In genomic region chr20:43457640-43458421, GRCh38 we compare ENCODE assay signal across 1 cellular context.
A peak's percentile ranks its signal among the peaks of the same experiment; 100 is the strongest.
TF ChIP-seq lines count a peak whose summit lies in the region.

TSS of gene SRSF6 (plus strand) at chr20:43457896. CDS start at chr20:43458034, 138 bp downstream.

TF ChIP-seq in HepG2, 621 proteins besides CTCF, POLR2A, EP300 and RAD21 (continued from another document):
- TF ChIP-seq NONO (IDR thresholded peaks at IDR 0.05): no peak
- peak; percentile 98 for TF ChIP-seq NONO (CRISPR knock-in tag; conservative IDR thresholded peaks at IDR 0.05)
- TF ChIP-seq XBP1 (CRISPR knock-in tag; IDR thresholded peaks at IDR 0.05): peak; percentile 94
- peak; percentile 92; the same call in 1 of the 2 replicates for TF ChIP-seq ATF7-NPFF (CRISPR knock-in tag; IDR thresholded peaks at IDR 0.05; ENCODE audit: low read depth)
- no peak; the same call in 1 of the 2 replicates for TF ChIP-seq ZNF720 (CRISPR knock-in tag; IDR thresholded peaks at IDR 0.05)
- peak; percentile 65; the same call in 1 of the 2 replicates for TF ChIP-seq ZNF609 (CRISPR knock-in tag; IDR thresholded peaks at IDR 0.05; ENCODE audit: borderline replicate concordance)
- TF ChIP-seq MAZ (IDR thresholded peaks at IDR 0.05; ENCODE audit: borderline replicate concordance, low read depth, low read length): peak; percentile 5; the same call in 1 of the 2 replicates
- TF ChIP-seq MAZ (CRISPR knock-in tag; IDR thresholded peaks at IDR 0.05; ENCODE audit: low read depth): peak; percentile 97
- peak; percentile 86; the same call in 1 of the 2 replicates for TF ChIP-seq ZNF549 (CRISPR knock-in tag; IDR thresholded peaks at IDR 0.05)
- no peak; the same call in 1 of the 2 replicates for TF ChIP-seq RCOR2 (CRISPR knock-in tag; IDR thresholded peaks at IDR 0.05)
- TF ChIP-seq ZNF121 (CRISPR knock-in tag; IDR thresholded peaks at IDR 0.05): 0 out of 2 replicates have a peak, but pooled peaks have one; percentile 49
- TF ChIP-seq ZBTB42 (CRISPR knock-in tag; IDR thresholded peaks at IDR 0.05): peak; percentile 79; the same call in 1 of the 2 replicates
- TF ChIP-seq SNAPC4 (CRISPR knock-in tag; IDR thresholded peaks at IDR 0.05): peak; percentile 58; the same call in 1 of the 2 replicates
- TF ChIP-seq ZBTB1 (CRISPR knock-in tag; IDR thresholded peaks at IDR 0.05; ENCODE audit: borderline replicate concordance): peak; percentile 26; the same call in 1 of the 2 replicates
- TF ChIP-seq SIX4 (CRISPR knock-in tag; IDR thresholded peaks at IDR 0.05): peak; percentile 29; the same call in 1 of the 2 replicates
- TF ChIP-seq PATZ1 (CRISPR knock-in tag; IDR thresholded peaks at IDR 0.05): peak; percentile 53
- peak; percentile 89 for TF ChIP-seq HMG20B (CRISPR knock-in tag; conservative IDR thresholded peaks at IDR 0.05)
- peak; percentile 97 for TF ChIP-seq ZBTB44 (CRISPR knock-in tag; IDR thresholded peaks at IDR 0.05)
- peak; percentile 71 for TF ChIP-seq NFYB (CRISPR knock-in tag; IDR thresholded peaks at IDR 0.05)
- TF ChIP-seq SP4 (CRISPR knock-in tag; IDR thresholded peaks at IDR 0.05): peak; percentile 87
- no peak for TF ChIP-seq PCBP2 (optimal IDR thresholded peaks at IDR 0.05; ENCODE audit: low read depth, low read length, poor library complexity, severe bottlenecking)
- peak; percentile 97; the same call in 1 of the 2 replicates for TF ChIP-seq ZNF75D (CRISPR knock-in tag; IDR thresholded peaks at IDR 0.05; ENCODE audit: borderline replicate concordance)
- peak; percentile 40; the same call in 1 of the 2 replicates for TF ChIP-seq SIN3A (IDR thresholded peaks at IDR 0.05; ENCODE audit: borderline replicate concordance, low read depth, low read length)
- TF ChIP-seq TRIM22 (IDR thresholded peaks at IDR 0.05): no peak
- TF ChIP-seq BCLAF1 (IDR thresholded peaks at IDR 0.05): no peak
- TF ChIP-seq SMAD9 (CRISPR knock-in tag; IDR thresholded peaks at IDR 0.05): peak; percentile 95; the same call in 1 of the 2 replicates
- TF ChIP-seq ZNF546 (CRISPR knock-in tag; conservative IDR thresholded peaks at IDR 0.05): peak; percentile 90; the same call in 1 of the 2 replicates
- peak; percentile 71; the same call in 1 of the 2 replicates for TF ChIP-seq ZNF136 (CRISPR knock-in tag; IDR thresholded peaks at IDR 0.05; ENCODE audit: low read depth)
- peak; percentile 100 for TF ChIP-seq POLR2AphosphoS2 (IDR thresholded peaks at IDR 0.05; ENCODE audit: low read depth, low read length)
- peak; percentile 99 for TF ChIP-seq GMEB1 (CRISPR knock-in tag; IDR thresholded peaks at IDR 0.05; ENCODE audit: borderline replicate concordance)
- TF ChIP-seq MLLT10 (CRISPR knock-in tag; IDR thresholded peaks at IDR 0.05): peak; percentile 93; the same call in 1 of the 2 replicates
- TF ChIP-seq ZNF605 (CRISPR knock-in tag; IDR thresholded peaks at IDR 0.05): peak; percentile 95
- peak; percentile 97 for TF ChIP-seq SPEN (CRISPR knock-in tag; IDR thresholded peaks at IDR 0.05; ENCODE audit: low read depth)
- TF ChIP-seq DRAP1 (CRISPR knock-in tag; IDR thresholded peaks at IDR 0.05): peak; percentile 100
- peak; percentile 67 for TF ChIP-seq TFE3 (CRISPR knock-in tag; IDR thresholded peaks at IDR 0.05)
- peak; percentile 97 for TF ChIP-seq ZNF274 (CRISPR knock-in tag; IDR thresholded peaks at IDR 0.05)
